ENCODE assay signal across 15 cellular contexts in genomic region chr3:191531434-191531833, GRCh38.
DNase-seq lines count a peak whose midpoint lies in the region; ATAC-seq and TF ChIP-seq lines count a peak whose summit lies in the region.
"Had no signal": no experiment of that assay in that cellular context is flagged by ENCODE, and none has a peak within 500 bp of the region (broad histone marks: within the 10 kb centered on the region; RNA-seq: fewer than 3 reads in every experiment).

No MANE protein-coding gene starts in this region.

- H3K27me3 ChIP-seq in GM23338 (ENCODE audit: insufficient read depth), result no peaks in the 10 kb centered on the region

- no peaks in the 10 kb centered on the region for H3K36me3 ChIP-seq in GM23338 (ENCODE audit: insufficient read depth)

- H3K4me3 ChIP-seq in fibroblast of mammary gland (ENCODE audit: control insufficient read depth, low read depth, low read length), result no peak overlapping the region
- H3K4me3 ChIP-seq in GM23338, result no peak overlapping the region
- H3K4me3 ChIP-seq: GM12878 had no signal

- TF ChIP-seq CTCF in fibroblast of mammary gland (conservative IDR thresholded peaks at IDR 0.05; ENCODE audit: control insufficient read depth, insufficient read depth, low read depth, low read length) (no peak), GM23338 (conservative IDR thresholded peaks at IDR 0.05; ENCODE audit: low read depth in 2 of 2) (no peak)

- no peaks in the 10 kb centered on the region for H3K36me3 Mint-ChIP-seq in GM23338 (ENCODE audit: low read depth)
- H3K36me3 Mint-ChIP-seq: CD4-positive, alpha-beta memory T cell had no signal

- H3K79me2 ChIP-seq in GM23338 (replicated peaks; ENCODE audit: insufficient read depth), result no peaks in the 10 kb centered on the region

- ATAC-seq in SK-N-SH treated with all-trans-retinoic acid at 6 μM for 48 hours (peak; percentile 88), GM21528 (IDR thresholded peaks at IDR 0.05; ENCODE audit: low FRiP score, unreplicated experiment) (no peak), GM23338 (no peak)
- ATAC-seq: GM12878 had no signal

- H3F3A ChIP-seq in GM23338 (replicated peaks; ENCODE audit: low read depth), result no peaks in the 10 kb centered on the region

- H3K9me2 ChIP-seq in GM23338 (ENCODE audit: insufficient read depth), result peaks cover 2% of the 10 kb centered on the region; the same call in 1 of the 2 replicates

- peaks cover 2% of the 10 kb centered on the region for H3K27me3 Mint-ChIP-seq in GM23338 (ENCODE audit: insufficient read depth, low read depth, poor library complexity)
- H3K27me3 Mint-ChIP-seq: CD4-positive, alpha-beta memory T cell had no signal

- no peak overlapping the region for H3K27ac Mint-ChIP-seq in GM23338
- H3K27ac Mint-ChIP-seq: CD4-positive, alpha-beta memory T cell had no signal

- H3K4me1 ChIP-seq in GM23338 (ENCODE audit: insufficient read depth), result no peaks in the 10 kb centered on the region

- H2AFZ ChIP-seq in GM23338, result no peak overlapping the region; the same call in 1 of the 2 replicates

- H4K20me1 ChIP-seq in GM23338 (replicated peaks; ENCODE audit: insufficient read depth), result no peaks in the 10 kb centered on the region

- no peaks in the 10 kb centered on the region; the same call in 2 of the 3 replicates for H3K9me3 Mint-ChIP-seq in GM23338

- no peak overlapping the region for H3K4me3 Mint-ChIP-seq in GM23338
- H3K4me3 Mint-ChIP-seq: CD4-positive, alpha-beta memory T cell had no signal

- no peak overlapping the region for H3K27ac ChIP-seq in GM23338 (ENCODE audit: low read depth)

- H3K4me1 Mint-ChIP-seq in GM23338, result no peaks in the 10 kb centered on the region
- H3K4me1 Mint-ChIP-seq: CD4-positive, alpha-beta memory T cell had no signal

- DNase-seq in M059J (ENCODE audit: low read depth), result peak; percentile 15
- peak; percentile 7 for DNase-seq in fibroblast of mammary gland (ENCODE audit: low read depth)
- no peak for DNase-seq in DMS79 treated with DMSO at 0.1 percent for 48 hours (lab: John Stamatoyannopoulos, UW)
- no peak for DNase-seq in GM23338 (ENCODE audit: low spot score)
- DNase-seq: C1 segment of cervical spinal cord; Calu3; CD4-positive, alpha-beta memory T cell; COR-L47; DND-41; GDM1; H7; HCEC 1CT had no signal

- no peak overlapping the region for H3K4me2 ChIP-seq in GM23338

TF ChIP-seq in SK-N-SH treated with all-trans-retinoic acid at 6 μM for 48 hours, 23 proteins besides CTCF, POLR2A, EP300 and RAD21:
- TF ChIP-seq ZC3H10 (CRISPR knock-in tag; IDR thresholded peaks at IDR 0.05), result peak; percentile 58; the same call in 1 of the 2 replicates
- TF ChIP-seq CREB5 (CRISPR knock-in tag; IDR thresholded peaks at IDR 0.05; ENCODE audit: low read depth), result peak; percentile 22; the same call in 1 of the 2 replicates
- peak; percentile 96 for TF ChIP-seq ISL1 (CRISPR knock-in tag; IDR thresholded peaks at IDR 0.05)
- no peak for TF ChIP-seq CSRNP3 (CRISPR knock-in tag; IDR thresholded peaks at IDR 0.05)
- TF ChIP-seq SNAI2 (CRISPR knock-in tag; IDR thresholded peaks at IDR 0.05), result no peak

TF ChIP-seq in GM23338, 12 proteins besides CTCF, POLR2A, EP300 and RAD21 (continues in another document):
- TF ChIP-seq EZH2phosphoT487 (IDR thresholded peaks at IDR 0.05; ENCODE audit: unreplicated experiment), result no peak
- TF ChIP-seq CREB1 (CRISPR knock-in tag; IDR thresholded peaks at IDR 0.05; ENCODE audit: low read depth), result no peak
- TF ChIP-seq ZNF462 (CRISPR knock-in tag; IDR thresholded peaks at IDR 0.05), result no peak
- TF ChIP-seq STAT1 (IDR thresholded peaks at IDR 0.05; ENCODE audit: unreplicated experiment), result no peak
- no peak for TF ChIP-seq EZH2 (IDR thresholded peaks at IDR 0.05; ENCODE audit: low read depth, unreplicated experiment)
- no peak for TF ChIP-seq NANOG (IDR thresholded peaks at IDR 0.05; ENCODE audit: borderline replicate concordance)
- no peak for TF ChIP-seq JUNB (IDR thresholded peaks at IDR 0.05; ENCODE audit: unreplicated experiment)
- TF ChIP-seq ZNF114 (CRISPR knock-in tag; IDR thresholded peaks at IDR 0.05), result no peak
- TF ChIP-seq ZNF331 (CRISPR knock-in tag; IDR thresholded peaks at IDR 0.05; ENCODE audit: low read depth), result no peak
- no peak for TF ChIP-seq POLR2AphosphoS5 (IDR thresholded peaks at IDR 0.05; ENCODE audit: low read depth)
- no peak for TF ChIP-seq REST (IDR thresholded peaks at IDR 0.05; ENCODE audit: unreplicated experiment)

Comparison
In these comparisons a context has a peak if more than half of its experiments do, and no peak if none do; other contexts are left out.
1. DNase-seq: peak in M059J (single experiment) and fibroblast of mammary gland (single experiment); none in DMS79 treated with DMSO at 0.1 percent for 48 hours (single experiment) and GM23338 (single experiment).